21 cellular contexts compared by ENCODE assay signal in the genomic region with DNA sequence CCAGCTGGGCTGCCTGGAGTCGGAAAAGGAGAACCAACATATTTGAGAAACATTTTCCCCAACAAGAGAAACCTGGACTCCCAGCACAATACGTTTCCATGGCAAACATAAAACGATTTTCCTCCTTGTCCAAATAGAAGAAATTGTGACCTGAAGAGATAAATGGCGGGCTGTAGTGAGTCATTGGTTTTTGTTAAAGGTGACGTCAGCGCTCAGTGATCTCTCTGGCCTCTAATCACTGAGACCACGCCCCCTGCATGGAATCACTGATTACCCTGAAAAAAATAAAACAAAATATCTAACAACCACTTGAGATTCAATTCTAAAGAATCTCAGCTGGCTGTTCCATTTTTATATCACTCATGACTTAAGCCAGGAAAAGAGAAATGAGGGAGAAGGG. TPM values are rescaled to one million over a fixed set of nuclear protein-coding genes. Genes with fewer than 3 reads are reported as not detected.
DNase-seq lines count a peak whose midpoint lies in the region; ATAC-seq, FAIRE-seq and TF ChIP-seq lines count a peak whose summit lies in the region.
"Had no signal": no experiment of that assay in that cellular context is flagged by ENCODE, and none has a peak within 500 bp of the region (broad histone marks: within the 10 kb centered on the region; RNA-seq: fewer than 3 reads in every experiment).

No MANE protein-coding gene starts in this region.

- no peak for TF ChIP-seq CTCF in D721Med (IDR thresholded peaks at IDR 0.05; ENCODE audit: insufficient read depth, missing control alignments)

- FAIRE-seq in D721Med (lab: Jason Lieb, UNC), result no peak
- FAIRE-seq: RCC 7860 had no signal

- ATAC-seq in GM18520 (IDR thresholded peaks at IDR 0.05; ENCODE audit: unreplicated experiment), result no peak
- ATAC-seq: CD8-positive, alpha-beta T cell had no signal

- DNase-seq in HT1080 (ENCODE audit: low read depth), result peak; percentile 1
- DNase-seq in NCI-H146 treated with DMSO at 0.1 percent for 48 hours (lab: John Stamatoyannopoulos, UW; ENCODE audit: unreplicated experiment), result peak; percentile 90
- DNase-seq in NCI-H774 (lab: John Stamatoyannopoulos, UW), result peak; percentile 51
- DNase-seq in islet precursor cell, result peak; percentile 33
- DNase-seq in D721Med (ENCODE audit: insufficient read length, low spot score), result no peak
- DNase-seq in AG08396 (ENCODE audit: low spot score), result no peak
- DNase-seq: Calu3; CD8-positive, alpha-beta T cell; DMS79; H7; MV-4-11; NCI-H2081; NCI-H226; NCI-H524; NK-92 treated with Interleukin-12 subunit alpha and Interleukin-12 subunit beta, amount 100 ng/mL, for 24 hours; SHP77 had no signal

RNA-seq across cellular contexts. Expression of a gene that starts 6.1 kb away (rescaled TPM):
- not detected in 2 replicates for total RNA-seq in HT1080 (2014; rRNA removed; shearing (Covaris generic))
- not detected in 2 replicates for polyA plus RNA-seq in HT1080 (2015; cell fraction: cytosol; rRNA removed)
- polyA plus RNA-seq in HT1080 (2015; cell fraction: nucleus; rRNA removed), result not detected in 2 replicates
- total RNA-seq: A673; Calu3; CD8-positive, alpha-beta T cell; OCI-LY7; T-helper 2 cell treated with Interferon-gamma antibody and Interleukin-4, amounts not matched to agents 100 ng/mL and 5 ng/mL, for 36 hours had no signal

Comparison
In these comparisons a context has a peak if more than half of its experiments do, and no peak if none do; other contexts are left out.
1. DNase-seq: peak in HT1080 (single experiment), NCI-H146 treated with DMSO at 0.1 percent for 48 hours (single experiment), NCI-H774 (single experiment) and islet precursor cell (single experiment); none in D721Med (single experiment) and AG08396 (single experiment).